18 cellular contexts compared by ENCODE assay signal in the genomic region with DNA sequence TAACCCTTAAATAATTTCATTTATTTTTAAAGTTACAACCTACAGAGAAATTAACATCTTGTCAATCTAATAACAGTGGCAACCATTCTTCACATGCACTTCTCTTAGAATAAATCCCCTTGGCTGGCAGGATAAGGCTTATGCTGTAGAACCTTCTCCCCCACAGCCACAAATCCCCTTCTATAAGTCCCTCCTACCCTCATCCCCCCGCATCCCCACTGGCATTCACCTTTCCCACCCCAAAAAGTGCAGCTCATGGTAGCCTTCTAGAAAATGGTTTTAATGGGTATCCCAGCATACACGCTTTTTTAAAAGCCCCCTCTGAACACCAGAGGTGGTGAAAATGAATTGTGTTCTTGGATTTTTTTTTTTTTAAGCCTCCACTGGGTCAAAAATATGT. TPM values are rescaled to one million over a fixed set of nuclear protein-coding genes. Genes with fewer than 3 reads are reported as not detected.
DNase-seq lines count a peak whose midpoint lies in the region; ATAC-seq and TF ChIP-seq lines count a peak whose summit lies in the region.
"Had no signal": no experiment of that assay in that cellular context is flagged by ENCODE, and none has a peak within 500 bp of the region (broad histone marks: within the 10 kb centered on the region; RNA-seq: fewer than 3 reads in every experiment).

No MANE protein-coding gene starts in this region.

- no peak for TF ChIP-seq CTCF in endothelial cell (IDR thresholded peaks at IDR 0.05; ENCODE audit: unreplicated experiment)
- TF ChIP-seq CTCF in omental fat pad (IDR thresholded peaks at IDR 0.05), result no peak
- no peak for TF ChIP-seq CTCF in osteoblast (IDR thresholded peaks at IDR 0.05; ENCODE audit: extremely low read depth, low read depth, low read length)

- H3K4me3 Mint-ChIP-seq in activated naive CD4-positive, alpha-beta T cell treated with anti-CD3 and anti-CD28 coated beads for 36 hours, result no peak overlapping the region
- H3K4me3 Mint-ChIP-seq in T-helper 17 cell (no peak overlapping the region), endothelial cell (ENCODE audit: unreplicated experiment) (peak overlapping the region; percentile 40)
- no peak overlapping the region for H3K4me3 Mint-ChIP-seq in stimulated activated naive B cell treated with anti-CD40 and anti-IgM and Interleukin-4, amounts not matched to agents 10 μg/mL and 1 μg/mL and 100 μg/mL, for 72 hours
- H3K4me3 Mint-ChIP-seq: brain had no signal

- no peaks in the 10 kb centered on the region for H3K79me2 ChIP-seq in osteoblast (ENCODE audit: insufficient read depth, low read length)

- H3K27ac ChIP-seq in osteoblast (ENCODE audit: low read depth, low read length), result no peak overlapping the region
- H3K27ac ChIP-seq: BLaER1 treated with 17β-estradiol and CSF1 and Interleukin-3, amounts not matched to agents 10 nM and 100 nM; ovary; SJCRH30 had no signal

- H4K20me1 ChIP-seq in osteoblast (ENCODE audit: insufficient read depth, low read length), result no peaks in the 10 kb centered on the region

- H3K4me2 ChIP-seq in osteoblast (ENCODE audit: insufficient read depth, low read length), result no peak overlapping the region
- H3K4me2 ChIP-seq: BLaER1 treated with 17β-estradiol and CSF1 and Interleukin-3, amounts not matched to agents 10 nM and 100 nM had no signal

- H3K4me1 Mint-ChIP-seq in activated naive CD4-positive, alpha-beta T cell treated with anti-CD3 and anti-CD28 coated beads for 36 hours (ENCODE audit: low read depth), result peaks cover 7% of the 10 kb centered on the region
- peaks cover 26% of the 10 kb centered on the region for H3K4me1 Mint-ChIP-seq in T-helper 17 cell
- H3K4me1 Mint-ChIP-seq in endothelial cell (ENCODE audit: unreplicated experiment), result no peaks in the 10 kb centered on the region
- H3K4me1 Mint-ChIP-seq in stimulated activated naive B cell treated with anti-CD40 and anti-IgM and Interleukin-4, amounts not matched to agents 10 μg/mL and 1 μg/mL and 100 μg/mL, for 72 hours, result peaks cover 0 to 6% of the 10 kb centered on the region in 2 donors

- H3K9me3 ChIP-seq in T-helper 17 cell (ENCODE audit: control insufficient read depth, low read length, poor library complexity, severe bottlenecking), result no peaks in the 10 kb centered on the region
- no peaks in the 10 kb centered on the region for H3K9me3 ChIP-seq in osteoblast (ENCODE audit: low read depth, low read length)
- H3K9me3 ChIP-seq: BLaER1 treated with 17β-estradiol and CSF1 and Interleukin-3, amounts not matched to agents 10 nM and 100 nM; ovary; SJCRH30 had no signal

- no peak overlapping the region for H2AFZ ChIP-seq in osteoblast (ENCODE audit: low read length)

- no peaks in the 10 kb centered on the region for H3K27me3 Mint-ChIP-seq in activated naive CD4-positive, alpha-beta T cell treated with anti-CD3 and anti-CD28 coated beads for 36 hours (ENCODE audit: low read depth)
- H3K27me3 Mint-ChIP-seq in T-helper 17 cell (no peaks in the 10 kb centered on the region), endothelial cell (ENCODE audit: unreplicated experiment) (peaks cover 9% of the 10 kb centered on the region)
- no peaks in the 10 kb centered on the region for H3K27me3 Mint-ChIP-seq in stimulated activated naive B cell treated with anti-CD40 and anti-IgM and Interleukin-4, amounts not matched to agents 10 μg/mL and 1 μg/mL and 100 μg/mL, for 72 hours
- H3K27me3 Mint-ChIP-seq: brain had no signal

- ATAC-seq in T-helper 17 cell (no peak), omental fat pad (ENCODE audit: low FRiP score) (no peak)
- ATAC-seq in stimulated activated naive B cell treated with anti-CD40 and anti-IgM and Interleukin-4, amounts not matched to agents 10 μg/mL and 1 μg/mL and 100 μg/mL, for 72 hours (replicated peaks), result no peak
- ATAC-seq: Panc1 had no signal

- no peaks in the 10 kb centered on the region for H3K9me3 Mint-ChIP-seq in activated naive CD4-positive, alpha-beta T cell treated with anti-CD3 and anti-CD28 coated beads for 36 hours
- H3K9me3 Mint-ChIP-seq in endothelial cell (ENCODE audit: unreplicated experiment), result no peaks in the 10 kb centered on the region
- no peaks in the 10 kb centered on the region for H3K9me3 Mint-ChIP-seq in stimulated activated naive B cell treated with anti-CD40 and anti-IgM and Interleukin-4, amounts not matched to agents 10 μg/mL and 1 μg/mL and 100 μg/mL, for 72 hours
- H3K9me3 Mint-ChIP-seq: brain had no signal

- intact Hi-C loops in activated naive CD4-positive, alpha-beta T cell treated with anti-CD3 and anti-CD28 coated beads for 36 hours (cut with micrococcal nuclease), result no loop called here

- no peaks in the 10 kb centered on the region for H3K4me1 ChIP-seq in osteoblast (ENCODE audit: insufficient read depth, low read length)
- H3K4me1 ChIP-seq: BLaER1 treated with 17β-estradiol and CSF1 and Interleukin-3, amounts not matched to agents 10 nM and 100 nM had no signal

- no peak overlapping the region for H3K4me3 ChIP-seq in osteoblast (ENCODE audit: insufficient read depth, low read length)
- H3K4me3 ChIP-seq: BLaER1 treated with 17β-estradiol and CSF1 and Interleukin-3, amounts not matched to agents 10 nM and 100 nM; lung; ovary; SJCRH30 had no signal

- peak overlapping the region; percentile 0 for H3K27ac Mint-ChIP-seq in activated naive CD4-positive, alpha-beta T cell treated with anti-CD3 and anti-CD28 coated beads for 36 hours
- H3K27ac Mint-ChIP-seq in T-helper 17 cell, result peak overlapping the region; percentile 81
- H3K27ac Mint-ChIP-seq in endothelial cell (ENCODE audit: unreplicated experiment), result peak overlapping the region; percentile 26
- H3K27ac Mint-ChIP-seq in stimulated activated naive B cell treated with anti-CD40 and anti-IgM and Interleukin-4, amounts not matched to agents 10 μg/mL and 1 μg/mL and 100 μg/mL, for 72 hours, result peak overlapping the region; percentile 78

- peaks cover 18% of the 10 kb centered on the region for H3K36me3 Mint-ChIP-seq in activated naive CD4-positive, alpha-beta T cell treated with anti-CD3 and anti-CD28 coated beads for 36 hours (ENCODE audit: low read depth)
- H3K36me3 Mint-ChIP-seq in T-helper 17 cell (ENCODE audit: low read depth), result peaks cover 14% of the 10 kb centered on the region
- peaks cover 51% of the 10 kb centered on the region for H3K36me3 Mint-ChIP-seq in endothelial cell (ENCODE audit: low read depth, unreplicated experiment)
- peaks cover 38 to 39% of the 10 kb centered on the region in 2 donors for H3K36me3 Mint-ChIP-seq in stimulated activated naive B cell treated with anti-CD40 and anti-IgM and Interleukin-4, amounts not matched to agents 10 μg/mL and 1 μg/mL and 100 μg/mL, for 72 hours

- peaks cover 89% of the 10 kb centered on the region for H3K36me3 ChIP-seq in osteoblast (ENCODE audit: insufficient read depth, low read length)
- H3K36me3 ChIP-seq: ovary had no signal

- no peaks in the 10 kb centered on the region for H3K27me3 ChIP-seq in osteoblast (ENCODE audit: insufficient read depth, low read length)
- H3K27me3 ChIP-seq: BLaER1 treated with 17β-estradiol and CSF1 and Interleukin-3, amounts not matched to agents 10 nM and 100 nM; ovary; SJCRH30 had no signal

- DNase-seq in activated naive CD4-positive, alpha-beta T cell treated with anti-CD3 and anti-CD28 coated beads for 36 hours, result no peak
- DNase-seq in activated naive CD4-positive, alpha-beta T cell treated with Interleukin-2 at 50 U/mL for 16 hours, result no peak
- DNase-seq in T-helper 17 cell (no peak), endothelial cell (ENCODE audit: low spot score) (no peak), omental fat pad (ENCODE audit: low spot score) (no peak), osteoblast (ENCODE audit: insufficient read length, low spot score, missing footprints) (no peak), T-helper 2 cell (no peak)
- no peak for DNase-seq in stimulated activated naive B cell treated with anti-CD40 and anti-IgM and Interleukin-4, amounts not matched to agents 10 μg/mL and 1 μg/mL and 100 μg/mL, for 72 hours
- DNase-seq: activated CD4-positive, alpha-beta T cell treated with anti-CD3 and anti-CD28 coated beads, Interleukin-2, amount 50 U/mL, for 1 hour; DMS 273 treated with DMSO at 0.1 percent for 48 hours; H7; NK-92 treated with Interleukin-12 subunit alpha and Interleukin-12 subunit beta, amount 100 ng/mL, for 24 hours; ovary; SJCRH30 had no signal

- CTCF ChIA-PET in activated naive CD4-positive, alpha-beta T cell treated with anti-CD3 and anti-CD28 coated beads for 36 hours (lab: Charles Lee), result interaction anchor here (0.7 to 3.8 kb wide), 3 partner anchors 9 to 125 kb away, joined by 3 to 21 read pairs (median 3); no protein-coding TSS in a partner anchor

RNA-seq across cellular contexts. Expression of a gene that starts 49.2 kb away (rescaled TPM):
- 10 to 100 TPM; 23.7 to 26.1 TPM for total RNA-seq in activated naive CD4-positive, alpha-beta T cell treated with anti-CD3 and anti-CD28 coated beads for 36 hours
- total RNA-seq in T-helper 17 cell (10 to 100 TPM; 54.6 to 61.2 TPM), endothelial cell (ENCODE audit: unreplicated experiment) (25.9 TPM), omental fat pad (10 to 100 TPM; 41.8 to 49.5 (median 43.9) TPM), osteoblast (45.2 and 65.4 TPM in 2 replicates)

Comparison
In these comparisons a context has a peak if more than half of its experiments do, and no peak if none do; other contexts are left out.
1. H3K27ac Mint-ChIP-seq: peak in every context shown above with its lines; median percentile 81 in T-helper 17 cell; 78 in stimulated activated naive B cell treated with anti-CD40 and anti-IgM and Interleukin-4, amounts not matched to agents 10 μg/mL and 1 μg/mL and 100 μg/mL, for 72 hours; 26 in endothelial cell; 0 in activated naive CD4-positive, alpha-beta T cell treated with anti-CD3 and anti-CD28 coated beads for 36 hours.